1 cellular context compared by ENCODE assay signal in the genomic region with DNA sequence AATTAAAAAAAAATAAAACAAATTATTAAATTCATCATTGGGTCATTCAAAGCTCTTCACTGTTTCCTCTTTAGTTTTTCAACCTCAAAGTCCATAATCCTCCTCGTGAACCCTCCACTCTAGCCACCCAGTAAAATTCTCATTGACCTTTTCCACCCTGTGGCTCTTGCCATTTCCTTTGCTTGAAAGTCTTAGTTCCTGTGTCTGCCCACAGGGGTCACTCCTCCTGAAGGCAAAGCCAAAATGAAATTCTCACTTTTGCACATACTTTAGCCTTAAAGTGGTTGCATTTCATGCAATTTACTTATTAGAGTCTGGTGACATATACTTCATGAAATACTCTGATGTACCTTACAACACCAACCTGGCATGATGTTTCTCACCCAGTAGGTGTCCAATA.
TF ChIP-seq lines count a peak whose summit lies in the region.

No MANE protein-coding gene starts in this region.

TF ChIP-seq in HCT116, 20 proteins besides CTCF, POLR2A, EP300 and RAD21 (continued from another document):
- TF ChIP-seq, protein P1, sequence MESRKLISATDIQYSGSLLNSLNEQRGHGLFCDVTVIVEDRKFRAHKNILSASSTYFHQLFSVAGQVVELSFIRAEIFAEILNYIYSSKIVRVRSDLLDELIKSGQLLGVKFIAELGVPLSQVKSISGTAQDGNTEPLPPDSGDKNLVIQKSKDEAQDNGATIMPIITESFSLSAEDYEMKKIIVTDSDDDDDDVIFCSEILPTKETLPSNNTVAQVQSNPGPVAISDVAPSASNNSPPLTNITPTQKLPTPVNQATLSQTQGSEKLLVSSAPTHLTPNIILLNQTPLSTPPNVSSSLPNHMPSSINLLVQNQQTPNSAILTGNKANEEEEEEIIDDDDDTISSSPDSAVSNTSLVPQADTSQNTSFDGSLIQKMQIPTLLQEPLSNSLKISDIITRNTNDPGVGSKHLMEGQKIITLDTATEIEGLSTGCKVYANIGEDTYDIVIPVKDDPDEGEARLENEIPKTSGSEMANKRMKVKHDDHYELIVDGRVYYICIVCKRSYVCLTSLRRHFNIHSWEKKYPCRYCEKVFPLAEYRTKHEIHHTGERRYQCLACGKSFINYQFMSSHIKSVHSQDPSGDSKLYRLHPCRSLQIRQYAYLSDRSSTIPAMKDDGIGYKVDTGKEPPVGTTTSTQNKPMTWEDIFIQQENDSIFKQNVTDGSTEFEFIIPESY (IDR thresholded peaks at IDR 0.05; ENCODE audit: extremely low read depth, insufficient replicate concordance, low read length), result no peak
- TF ChIP-seq EZH2 (IDR thresholded peaks at IDR 0.05) (no peak), POLR2AphosphoS5 (IDR thresholded peaks at IDR 0.05; ENCODE audit: low read depth, low read length) (no peak), YY1 (IDR thresholded peaks at IDR 0.05; ENCODE audit: extremely low read depth, insufficient replicate concordance, low read depth, low read length) (no peak)
- TF ChIP-seq, protein P2, sequence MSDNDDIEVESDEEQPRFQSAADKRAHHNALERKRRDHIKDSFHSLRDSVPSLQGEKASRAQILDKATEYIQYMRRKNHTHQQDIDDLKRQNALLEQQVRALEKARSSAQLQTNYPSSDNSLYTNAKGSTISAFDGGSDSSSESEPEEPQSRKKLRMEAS (IDR thresholded peaks at IDR 0.05), result no peak
